8 cellular contexts compared by ENCODE assay signal in the genomic region with DNA sequence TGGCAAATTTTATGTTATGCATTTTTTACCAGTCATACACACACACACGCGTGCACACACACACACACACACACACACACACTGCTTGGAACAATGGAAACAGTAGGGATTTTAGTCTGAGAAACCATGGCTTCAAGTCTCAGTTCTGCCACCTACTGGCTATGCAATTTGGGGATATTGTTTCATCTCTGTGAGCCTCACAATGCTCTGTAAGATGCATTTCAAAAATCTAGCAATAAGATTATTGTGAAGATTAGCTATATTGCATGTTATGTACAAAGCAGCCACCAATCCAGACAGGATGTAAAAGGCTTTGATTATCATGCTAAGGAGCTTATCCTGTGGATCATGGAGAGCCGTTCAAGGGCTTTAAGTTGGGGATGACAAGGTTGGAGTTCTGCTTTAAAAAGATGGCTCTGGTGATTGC.
DNase-seq lines count a peak whose midpoint lies in the region; ATAC-seq and TF ChIP-seq lines count a peak whose summit lies in the region.

No MANE protein-coding gene starts in this region.

- peak; percentile 83 for DNase-seq in A673 (ENCODE audit: low spot score)
- no peak for DNase-seq in GM06990 (ENCODE audit: extremely low read depth, insufficient read length)
- DNase-seq in NCI-H1694 (lab: John Stamatoyannopoulos, UW): peak; percentile 81
- DNase-seq in iPS-NIHi11 (ENCODE audit: low spot score): peak; percentile 37
- no peak for DNase-seq in activated CD4-positive, CD25-positive, alpha-beta regulatory T cell treated with anti-CD3 and anti-CD28 coated beads, Interleukin-2, amount 50 U/mL, for 72 hours

- H3K36me3 ChIP-seq in A673 (ENCODE audit: insufficient read depth, low read length, poor library complexity, severe bottlenecking) (no peaks in the 10 kb centered on the region), GM06990 (ENCODE audit: control insufficient read depth, insufficient read depth, low read length) (no peaks in the 10 kb centered on the region)

- H3K27me3 ChIP-seq in A673 (replicated peaks; ENCODE audit: insufficient read depth, low read depth, low read length, poor library complexity): no peaks in the 10 kb centered on the region
- H3K27me3 ChIP-seq in GM06990 (replicated peaks; ENCODE audit: control insufficient read depth, insufficient read depth, low read length): no peaks in the 10 kb centered on the region; the same call in 1 of the 2 replicates

- intact Hi-C loops in A673 (cut with micrococcal nuclease; ENCODE audit: unreplicated experiment): loop anchor here (10.0 kb wide), 1 partner anchor 1965 kb away; no protein-coding TSS in a partner anchor

- no TSS peak for BruUV-seq in A673 (replicated peaks; lab: Mats Ljungman, UMichigan)

- H3K27ac ChIP-seq in A673 (ENCODE audit: low read depth, low read length, poor library complexity, severe bottlenecking) (no peak overlapping the region), VCaP (no peak overlapping the region)

- TF ChIP-seq CTCF in A673 (conservative IDR thresholded peaks at IDR 0.05; ENCODE audit: low read depth, low read length): peak; percentile 82
- peak; percentile 66 for TF ChIP-seq CTCF in GM06990 (IDR thresholded peaks at IDR 0.05; ENCODE audit: insufficient read depth, low read length, poor library complexity, severe bottlenecking)
- TF ChIP-seq CTCF in VCaP (conservative IDR thresholded peaks at IDR 0.05): peak; percentile 74

- H3K4me1 ChIP-seq in A673 (ENCODE audit: insufficient read depth, low read length, poor library complexity, severe bottlenecking): no peaks in the 10 kb centered on the region

- H3K9me3 ChIP-seq in A673 (ENCODE audit: low read depth, low read length, poor library complexity, severe bottlenecking): no peaks in the 10 kb centered on the region

- CTCF ChIA-PET in A673 (lab: Charles Lee): no interaction called here

- POLR2A ChIA-PET in A673 (lab: Charles Lee; ENCODE audit: low non-redundant PET): no interaction called here

- no peak overlapping the region for H3K4me3 ChIP-seq in A673 (ENCODE audit: low read depth, low read length, poor library complexity, severe bottlenecking)
- no peak overlapping the region for H3K4me3 ChIP-seq in GM06990 (replicated peaks; ENCODE audit: low read depth, low read length)

- ATAC-seq in HG03139 (IDR thresholded peaks at IDR 0.05; ENCODE audit: unreplicated experiment) (no peak), GM18511 (IDR thresholded peaks at IDR 0.05; ENCODE audit: unreplicated experiment) (no peak)

Comparison
In these comparisons a context has a peak if more than half of its experiments do, and no peak if none do; other contexts are left out.
1. DNase-seq: peak in A673 (single experiment), NCI-H1694 (single experiment) and iPS-NIHi11 (single experiment); none in GM06990 (single experiment) and activated CD4-positive, CD25-positive, alpha-beta regulatory T cell treated with anti-CD3 and anti-CD28 coated beads, Interleukin-2, amount 50 U/mL, for 72 hours (single experiment).
2. Peak in every context shown above with its lines, with median percentiles within 50 percentile points of each other: CTCF ChIP-seq.